Comparison of ENCODE assay signal across 7 cellular contexts in genomic region chr2:225889452-225889851, GRCh38.
A peak's percentile ranks its signal among the peaks of the same experiment; 100 is the strongest.
DNase-seq lines count a peak whose midpoint lies in the region; ATAC-seq and TF ChIP-seq lines count a peak whose summit lies in the region.

No MANE protein-coding gene starts in this region.

- TF ChIP-seq POLR2A in sigmoid colon (IDR thresholded peaks at IDR 0.05) = no peak

- peaks cover 0 to 11% (median under 1%) of the 10 kb centered on the region in 4 donors for H3K4me1 ChIP-seq in sigmoid colon

- intact Hi-C loops in sigmoid colon (cut with DNase I) = loop anchor here (1.0 to 2.0 kb wide), 2 partner anchors 219 to 913 kb away; no protein-coding TSS in a partner anchor

- H3K9me3 ChIP-seq in sigmoid colon = no peaks in the 10 kb centered on the region

- TF ChIP-seq EP300 in sigmoid colon (IDR thresholded peaks at IDR 0.05) = no peak

- no peaks in the 10 kb centered on the region for H3K36me3 ChIP-seq in sigmoid colon

- CTCF ChIA-PET in GM10248 (lab: Yijun Ruan, JAX) = interaction anchor here (0.6 to 6.0 kb wide), 18 partner anchors 9 to 1217 kb away, joined by 3 to 58 read pairs (median 3); partner anchors contain the start of gene IRS1

- no peaks in the 10 kb centered on the region for H3K27me3 ChIP-seq in sigmoid colon

- TF ChIP-seq CTCF in GM10248 (IDR thresholded peaks at IDR 0.05; ENCODE audit: control extremely low read depth, extremely low read depth, low read depth, missing control alignments) (peak; percentile 57), sigmoid colon (IDR thresholded peaks at IDR 0.05) (peak; percentile 34 to 86 (median 74))

- DNase-seq in GM10248 (ENCODE audit: extremely low spot score) (peak; percentile 24), Kasumi-1 (lab: John Stamatoyannopoulos, UW) (peak; percentile 12 to 38), SW480 (ENCODE audit: low spot score) (peak; percentile 54), germinal center (ENCODE audit: low spot score) (peak; percentile 33), sigmoid colon (no peak)

- ATAC-seq in GM21619 (IDR thresholded peaks at IDR 0.05; ENCODE audit: unreplicated experiment) (peak; percentile 82), GM19324 (IDR thresholded peaks at IDR 0.05; ENCODE audit: low FRiP score, unreplicated experiment) (no peak)

- POLR2A ChIA-PET in GM10248 (lab: Yijun Ruan, JAX) = no interaction called here

- WGBS in sigmoid colon, 2 donors = 2 to 3% methylated on average over 1 of the region's 1 CpG

- H3K4me3 ChIP-seq in sigmoid colon = no peak overlapping the region

- H3K27ac ChIP-seq in sigmoid colon = no peak overlapping the region
